ENCODE assay signal across 1 cellular context in genomic region chr19:36771275-36772231, GRCh38.
A peak's percentile ranks its signal among the peaks of the same experiment; 100 is the strongest.
TF ChIP-seq lines count a peak whose summit lies in the region.

No MANE protein-coding gene starts in this region.

TF ChIP-seq in K562, 482 proteins besides CTCF, POLR2A, EP300 and RAD21 (continued from another document and continues in another):
- TF ChIP-seq SAFB2 (IDR thresholded peaks at IDR 0.05; ENCODE audit: borderline replicate concordance, low read depth, low read length, severe bottlenecking): no peak
- no peak for TF ChIP-seq FOXO4 (CRISPR knock-in tag; IDR thresholded peaks at IDR 0.05)
- TF ChIP-seq ELK1 (CRISPR knock-in tag; IDR thresholded peaks at IDR 0.05): no peak
- peak in 1 of 3 experiments; percentile 71; a peak in 2 of 6 replicates for TF ChIP-seq ZBTB11 (CRISPR knock-in tag; IDR thresholded peaks at IDR 0.05)
- TF ChIP-seq ZNF217 (CRISPR knock-in tag; IDR thresholded peaks at IDR 0.05): no peak
- no peak for TF ChIP-seq DACH1 (IDR thresholded peaks at IDR 0.05; ENCODE audit: partially characterized antibody)
- TF ChIP-seq NR0B1 (IDR thresholded peaks at IDR 0.05; ENCODE audit: partially characterized antibody): no peak
- no peak for TF ChIP-seq ZNF140 (CRISPR knock-in tag; IDR thresholded peaks at IDR 0.05)
- TF ChIP-seq MAX (CRISPR knock-in tag; IDR thresholded peaks at IDR 0.05): no peak
- no peak for TF ChIP-seq CAMTA2 (CRISPR knock-in tag; conservative IDR thresholded peaks at IDR 0.05)
- TF ChIP-seq ZNF134 (CRISPR knock-in tag; conservative IDR thresholded peaks at IDR 0.05): peak; percentile 51
- no peak for TF ChIP-seq JUNB (CRISPR knock-in tag; conservative IDR thresholded peaks at IDR 0.05)
- TF ChIP-seq RREB1 (CRISPR knock-in tag; IDR thresholded peaks at IDR 0.05): no peak
- peak; percentile 74; the same call in 1 of the 2 replicates for TF ChIP-seq ZNF644 (tag; IDR thresholded peaks at IDR 0.05; ENCODE audit: low read depth)
- no peak for TF ChIP-seq ZKSCAN3 (CRISPR knock-in tag; IDR thresholded peaks at IDR 0.05)
- no peak for TF ChIP-seq BRF1 (IDR thresholded peaks at IDR 0.05; ENCODE audit: borderline replicate concordance, extremely low read depth, insufficient read length)
- TF ChIP-seq SRSF9 (IDR thresholded peaks at IDR 0.05; ENCODE audit: borderline replicate concordance, low read depth, low read length): no peak
- TF ChIP-seq SP1 (CRISPR knock-in tag; IDR thresholded peaks at IDR 0.05): no peak
- no peak for TF ChIP-seq EHMT2 (IDR thresholded peaks at IDR 0.05)
- TF ChIP-seq NELFE (IDR thresholded peaks at IDR 0.05; ENCODE audit: insufficient read depth, insufficient read length): no peak
- no peak for TF ChIP-seq ZNF263 (CRISPR knock-in tag; IDR thresholded peaks at IDR 0.05; ENCODE audit: borderline replicate concordance)
- no peak for TF ChIP-seq ZNF449 (CRISPR knock-in tag; IDR thresholded peaks at IDR 0.05)
- TF ChIP-seq TCFL5 (CRISPR knock-in tag; conservative IDR thresholded peaks at IDR 0.05): no peak
- TF ChIP-seq ZNF655 (CRISPR knock-in tag; IDR thresholded peaks at IDR 0.05): no peak
- TF ChIP-seq E2F8 (IDR thresholded peaks at IDR 0.05; ENCODE audit: low read depth, partially characterized antibody): no peak
- no peak for TF ChIP-seq JUN (IDR thresholded peaks at IDR 0.05; ENCODE audit: borderline replicate concordance, low read depth, low read length)
- TF ChIP-seq JUN (CRISPR knock-in tag; IDR thresholded peaks at IDR 0.05; ENCODE audit: borderline replicate concordance): no peak
- TF ChIP-seq ARID4B (CRISPR knock-in tag; IDR thresholded peaks at IDR 0.05): no peak; the same call in 1 of the 2 replicates
- TF ChIP-seq ZNF143 (CRISPR knock-in tag; IDR thresholded peaks at IDR 0.05): no peak
- TF ChIP-seq ZZZ3 (IDR thresholded peaks at IDR 0.05): no peak
- no peak for TF ChIP-seq RFX7 (CRISPR knock-in tag; IDR thresholded peaks at IDR 0.05)
- no peak for TF ChIP-seq SREBF1 (IDR thresholded peaks at IDR 0.05; ENCODE audit: borderline replicate concordance, low read depth, low read length)
- TF ChIP-seq FOS (IDR thresholded peaks at IDR 0.05; ENCODE audit: extremely low read depth, insufficient read length): peak; percentile 46
- no peak for TF ChIP-seq GTF2A2 (tag; IDR thresholded peaks at IDR 0.05)
